ENCODE assay signal across 34 cellular contexts in the genomic region with DNA sequence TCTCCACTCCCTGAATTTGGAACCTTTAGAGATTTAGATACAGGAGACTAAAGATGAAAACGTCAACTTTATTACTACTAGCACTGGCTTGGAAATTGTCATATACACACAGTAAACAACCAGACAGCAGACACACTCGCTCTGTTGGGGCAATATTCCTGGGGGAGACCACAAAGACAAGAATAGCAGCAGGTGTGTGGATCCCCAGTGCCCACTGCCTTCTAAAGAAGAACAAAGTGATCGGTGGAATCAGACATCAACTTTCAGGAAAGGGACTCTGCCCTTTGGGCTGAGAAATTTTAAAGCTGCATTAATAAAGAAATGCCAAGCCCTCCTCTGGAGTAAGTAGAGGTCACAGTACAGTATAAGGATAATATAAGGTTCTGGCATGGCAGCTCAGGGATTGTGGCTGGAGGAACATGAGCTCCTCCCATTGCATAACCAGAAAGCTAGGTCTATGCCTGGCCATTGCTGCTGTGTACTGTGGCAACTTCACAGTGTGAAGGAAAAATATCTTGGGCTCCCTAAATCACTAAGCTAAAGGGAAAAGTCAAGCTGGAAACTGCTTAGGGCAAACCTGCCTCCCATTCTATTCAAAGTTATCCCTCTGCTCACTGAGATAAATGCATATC. TPM values are rescaled to one million over a fixed set of nuclear protein-coding genes. Genes with fewer than 3 reads are reported as not detected.
DNase-seq lines count a peak whose midpoint lies in the region; ATAC-seq and FAIRE-seq lines count a peak whose summit lies in the region.
"Had no signal": no experiment of that assay in that cellular context is flagged by ENCODE, and none has a peak within 500 bp of the region (broad histone marks: within the 10 kb centered on the region; RNA-seq: fewer than 3 reads in every experiment).

No MANE protein-coding gene starts in this region.

- no peak overlapping the region for H3K4me3 Mint-ChIP-seq in activated T-helper 2 cell treated with anti-CD3 and anti-CD28 coated beads, Interferon-gamma antibody, Interleukin-2, Interleukin-4, amounts not matched to agents 10 μg/mL and 5 μg/mL and 100 μg/mL, durations not matched to agents 14 hours and 24 hours and 36 hours (ENCODE audit: low read depth)
- H3K4me3 Mint-ChIP-seq in T-helper 17 cell, result no peak overlapping the region
- H3K4me3 Mint-ChIP-seq: brain; neural crest cell; T-helper 1 cell treated with Interleukin-12 subunit alpha and Interleukin-12 subunit beta and Interleukin-4 antibody, amounts not matched to agents 30 μg/mL and 1 μg/mL, for 36 hours had no signal

- H3K9ac ChIP-seq in BLaER1, result no peak overlapping the region

- no peaks in the 10 kb centered on the region for H3K36me3 ChIP-seq in BLaER1
- H3K36me3 ChIP-seq in KOPT-K1 (ENCODE audit: insufficient read depth, low read length), result peaks cover 50% of the 10 kb centered on the region
- H3K36me3 ChIP-seq: pancreas, suprapubic skin had no signal

- DNase-seq in activated T-helper 2 cell treated with anti-CD3 and anti-CD28 coated beads, Interferon-gamma antibody, Interleukin-2, Interleukin-4, amounts not matched to agents 10 μg/mL and 5 μg/mL and 100 μg/mL, durations not matched to agents 14 hours and 24 hours and 36 hours (ENCODE audit: low spot score), result no peak
- no peak for DNase-seq in T-helper 17 cell
- DNase-seq in HTR-8/SVneo (ENCODE audit: insufficient read length, low spot score), result no peak
- DNase-seq in SW 1271 (lab: John Stamatoyannopoulos, UW), result no peak
- DNase-seq: activated CD4-positive, alpha-beta T cell treated with anti-CD3 and anti-CD28 coated beads for 4 hours; activated CD8-positive, alpha-beta memory T cell treated with anti-CD3 and anti-CD28 coated beads for 24 hours; activated gamma-delta T cell; activated T-cell treated with anti-CD3 and anti-CD28 coated beads, Interleukin-2, amount 50 U/mL, for 1 hour; Caco-2; cerebellar nuclear complex; GF-D8; hippocampal formation; Kasumi-1; left cardiac atrium; mammary epithelial cell; MV-4-11; NCI-H146; NCI-H446; NCI-H774; pancreas; stimulated activated CD4-positive, alpha-beta T cell treated with anti-CD3 and anti-CD28 coated beads, Interleukin-4, amount 100 ng/mL, for 1 hour had no signal

- H3K27me3 Mint-ChIP-seq in activated T-helper 2 cell treated with anti-CD3 and anti-CD28 coated beads, Interferon-gamma antibody, Interleukin-2, Interleukin-4, amounts not matched to agents 10 μg/mL and 5 μg/mL and 100 μg/mL, durations not matched to agents 14 hours and 24 hours and 36 hours (ENCODE audit: low read depth), result peaks cover 12% of the 10 kb centered on the region
- H3K27me3 Mint-ChIP-seq in T-helper 17 cell, result peaks cover 17% of the 10 kb centered on the region
- H3K27me3 Mint-ChIP-seq: brain had no signal

- no peak overlapping the region for H3K4me3 ChIP-seq in BLaER1
- H3K4me3 ChIP-seq: pancreas, SK-N-MC, suprapubic skin had no signal

- no peaks in the 10 kb centered on the region for H3K4me1 Mint-ChIP-seq in activated T-helper 2 cell treated with anti-CD3 and anti-CD28 coated beads, Interferon-gamma antibody, Interleukin-2, Interleukin-4, amounts not matched to agents 10 μg/mL and 5 μg/mL and 100 μg/mL, durations not matched to agents 14 hours and 24 hours and 36 hours (ENCODE audit: low read depth)
- no peaks in the 10 kb centered on the region for H3K4me1 Mint-ChIP-seq in T-helper 17 cell
- H3K4me1 Mint-ChIP-seq: neural crest cell had no signal

- ATAC-seq in GM18867 (IDR thresholded peaks at IDR 0.05; ENCODE audit: unreplicated experiment) (peak; percentile 8), HG02642 (IDR thresholded peaks at IDR 0.05; ENCODE audit: poor library complexity, unreplicated experiment) (peak; percentile 25), T-helper 17 cell (no peak)
- ATAC-seq: left cardiac atrium, pancreas had no signal

- no peak overlapping the region for H3K27ac Mint-ChIP-seq in activated T-helper 2 cell treated with anti-CD3 and anti-CD28 coated beads, Interferon-gamma antibody, Interleukin-2, Interleukin-4, amounts not matched to agents 10 μg/mL and 5 μg/mL and 100 μg/mL, durations not matched to agents 14 hours and 24 hours and 36 hours
- H3K27ac Mint-ChIP-seq in T-helper 17 cell, result no peak overlapping the region
- H3K27ac Mint-ChIP-seq: brain; T-helper 1 cell treated with Interleukin-12 subunit alpha and Interleukin-12 subunit beta and Interleukin-4 antibody, amounts not matched to agents 30 μg/mL and 1 μg/mL, for 36 hours had no signal

- FAIRE-seq in HTR-8/SVneo (lab: Jason Lieb, UNC), result no peak
- FAIRE-seq: frontal cortex, pancreas, urothelium cell line had no signal

- no peaks in the 10 kb centered on the region for H3K36me3 Mint-ChIP-seq in activated T-helper 2 cell treated with anti-CD3 and anti-CD28 coated beads, Interferon-gamma antibody, Interleukin-2, Interleukin-4, amounts not matched to agents 10 μg/mL and 5 μg/mL and 100 μg/mL, durations not matched to agents 14 hours and 24 hours and 36 hours (ENCODE audit: low read depth)
- no peaks in the 10 kb centered on the region for H3K36me3 Mint-ChIP-seq in T-helper 17 cell (ENCODE audit: low read depth)
- H3K36me3 Mint-ChIP-seq: brain had no signal

- intact Hi-C loops in activated T-helper 2 cell treated with anti-CD3 and anti-CD28 coated beads, Interferon-gamma antibody, Interleukin-2, Interleukin-4, amounts not matched to agents 10 μg/mL and 5 μg/mL and 100 μg/mL, durations not matched to agents 14 hours and 24 hours and 36 hours (cut with micrococcal nuclease), result no loop called here

- H3K27me3 ChIP-seq in BLaER1, result no peaks in the 10 kb centered on the region
- H3K27me3 ChIP-seq: pancreas, suprapubic skin had no signal

- H4K20me1 ChIP-seq in BLaER1, result no peaks in the 10 kb centered on the region

- peaks cover 9% of the 10 kb centered on the region; the same call in 1 of the 2 replicates for H3K4me1 ChIP-seq in BLaER1
- H3K4me1 ChIP-seq: Caco-2, pancreas, suprapubic skin had no signal

- H3K27ac ChIP-seq in BLaER1, result no peak overlapping the region
- peak overlapping the region; percentile 67 for H3K27ac ChIP-seq in KOPT-K1 (ENCODE audit: low read depth, low read length, poor library complexity, severe bottlenecking)
- H3K27ac ChIP-seq: C4-2B, HL-60, pancreas, SK-N-MC, suprapubic skin had no signal

- no peaks in the 10 kb centered on the region for H3K9me3 Mint-ChIP-seq in activated T-helper 2 cell treated with anti-CD3 and anti-CD28 coated beads, Interferon-gamma antibody, Interleukin-2, Interleukin-4, amounts not matched to agents 10 μg/mL and 5 μg/mL and 100 μg/mL, durations not matched to agents 14 hours and 24 hours and 36 hours
- H3K9me3 Mint-ChIP-seq: T-helper 1 cell treated with Interleukin-12 subunit alpha and Interleukin-12 subunit beta and Interleukin-4 antibody, amounts not matched to agents 30 μg/mL and 1 μg/mL, for 36 hours had no signal

- peak overlapping the region; percentile 5; the same call in 1 of the 2 replicates for H3K4me2 ChIP-seq in BLaER1

- no peaks in the 10 kb centered on the region for H3K9me3 ChIP-seq in BLaER1
- no peaks in the 10 kb centered on the region for H3K9me3 ChIP-seq in KOPT-K1 (ENCODE audit: insufficient read depth, low read length, poor library complexity, severe bottlenecking)
- no peaks in the 10 kb centered on the region for H3K9me3 ChIP-seq in T-helper 17 cell (ENCODE audit: control insufficient read depth, low read length, poor library complexity, severe bottlenecking)
- H3K9me3 ChIP-seq: Caco-2, pancreas, suprapubic skin had no signal

RNA-seq across cellular contexts. Expression of a gene that starts 57.1 kb away (rescaled TPM):
- total RNA-seq in activated T-helper 2 cell treated with anti-CD3 and anti-CD28 coated beads, Interferon-gamma antibody, Interleukin-2, Interleukin-4, amounts not matched to agents 10 μg/mL and 5 μg/mL and 100 μg/mL, durations not matched to agents 14 hours and 24 hours and 36 hours, result not detected in 2 replicates
- total RNA-seq in T-helper 17 cell, result not detected
- total RNA-seq: frontal cortex, neural crest cell had no signal
